ENCODE assay signal across 14 cellular contexts in genomic region chr3:99250272-99250671, GRCh38.
DNase-seq lines count a peak whose midpoint lies in the region; ATAC-seq, FAIRE-seq and TF ChIP-seq lines count a peak whose summit lies in the region.
"Had no signal": no experiment of that assay in that cellular context is flagged by ENCODE, and none has a peak within 500 bp of the region (broad histone marks: within the 10 kb centered on the region; RNA-seq: fewer than 3 reads in every experiment).

No MANE protein-coding gene starts in this region.

- H3K9me3 Mint-ChIP-seq in endodermal cell, result no peaks in the 10 kb centered on the region
- H3K9me3 Mint-ChIP-seq: activated B cell treated with CpG ODN at 0.5 μM for 24 hours, GM23338 had no signal

- H3K27me3 ChIP-seq in GM23248 (replicated peaks; ENCODE audit: insufficient read depth) (no peaks in the 10 kb centered on the region), endodermal cell (ENCODE audit: control insufficient read depth, insufficient read depth, low read length, poor library complexity, severe bottlenecking) (no peaks in the 10 kb centered on the region)
- H3K27me3 ChIP-seq: dorsolateral prefrontal cortex had no signal

- peak; percentile 45 for ATAC-seq in esophagus mucosa
- ATAC-seq in HG03460 (IDR thresholded peaks at IDR 0.05; ENCODE audit: unreplicated experiment), result no peak
- ATAC-seq: GM23338 had no signal

- H3K36me3 ChIP-seq in GM23248 (ENCODE audit: low read depth) (no peaks in the 10 kb centered on the region), endodermal cell (ENCODE audit: control insufficient read depth, insufficient read depth, low read length) (no peaks in the 10 kb centered on the region)

- no peak overlapping the region for H3K4me3 Mint-ChIP-seq in endodermal cell
- H3K4me3 Mint-ChIP-seq: activated B cell treated with CpG ODN at 0.5 μM for 24 hours, GM23338 had no signal

- H3K4me3 ChIP-seq in GM23248, result no peak overlapping the region
- H3K4me3 ChIP-seq in skeletal muscle cell (ENCODE audit: low read depth, low read length), result no peak overlapping the region
- no peak overlapping the region for H3K4me3 ChIP-seq in endodermal cell (ENCODE audit: low read length)
- H3K4me3 ChIP-seq: dorsolateral prefrontal cortex, GM23338 had no signal

- TF ChIP-seq CTCF in endodermal cell (conservative IDR thresholded peaks at IDR 0.05), result no peak

- H3F3A ChIP-seq in GM23248 (ENCODE audit: insufficient read depth), result peaks cover 50% of the 10 kb centered on the region

- H3K4me2 ChIP-seq in GM23248 (ENCODE audit: unreplicated experiment), result peak overlapping the region; percentile 60
- H3K4me2 ChIP-seq: GM23338 had no signal

- no peaks in the 10 kb centered on the region for H3K4me1 Mint-ChIP-seq in endodermal cell
- H3K4me1 Mint-ChIP-seq: activated B cell treated with CpG ODN at 0.5 μM for 24 hours had no signal

- H3K4me1 ChIP-seq in GM23248 (ENCODE audit: insufficient read depth), result peaks cover 66% of the 10 kb centered on the region
- H3K4me1 ChIP-seq in endodermal cell (ENCODE audit: control insufficient read depth, insufficient read depth, low read length), result no peaks in the 10 kb centered on the region

- in situ Hi-C loops in GM23248 (cut with MboI), result no loop called here

- H3K9ac ChIP-seq in GM23248, result no peak overlapping the region
- no peak overlapping the region for H3K9ac ChIP-seq in endodermal cell (ENCODE audit: extremely low read depth, low read length, poor library complexity, severe bottlenecking)

- peak; percentile 77 for FAIRE-seq in RCC 7860 (lab: Jason Lieb, UNC)

- no peaks in the 10 kb centered on the region for H3K9me2 ChIP-seq in GM23248 (ENCODE audit: insufficient read depth)

- no peaks in the 10 kb centered on the region for H3K36me3 Mint-ChIP-seq in endodermal cell (ENCODE audit: low read depth)

- H3K27ac ChIP-seq in GM23248 (peak overlapping the region; percentile 51), endodermal cell (ENCODE audit: low read depth, low read length) (no peak overlapping the region)
- H3K27ac ChIP-seq: C4-2B, dorsolateral prefrontal cortex, HL-60 had no signal

- H3K27ac Mint-ChIP-seq in endodermal cell, result no peak overlapping the region
- H3K27ac Mint-ChIP-seq: activated B cell treated with CpG ODN at 0.5 μM for 24 hours, GM23338 had no signal

- H3K9me3 ChIP-seq in GM23248 (ENCODE audit: low read depth) (no peaks in the 10 kb centered on the region), endodermal cell (ENCODE audit: control insufficient read depth, low read length) (no peaks in the 10 kb centered on the region)

- H2AFZ ChIP-seq in GM23248, result no peak overlapping the region; the same call in 1 of the 2 replicates

- peak; percentile 77 for DNase-seq in GM23248
- peak; percentile 42 for DNase-seq in RCC 7860 (ENCODE audit: low spot score)
- DNase-seq in skeletal muscle cell (ENCODE audit: low read depth), result peak; percentile 35
- DNase-seq in T-helper 1 cell, result no peak
- no peak for DNase-seq in endodermal cell
- DNase-seq in SW 1271 (lab: John Stamatoyannopoulos, UW), result no peak
- DNase-seq: activated B cell treated with CpG ODN at 0.5 μM for 24 hours, activated T-cell treated with anti-CD3 and anti-CD28 coated beads for 4 hours, dorsolateral prefrontal cortex had no signal

- no peaks in the 10 kb centered on the region for H3K79me2 ChIP-seq in GM23248 (ENCODE audit: insufficient read depth)

- 21 to 25% methylated on average over 4 of the region's 4 CpGs for WGBS in GM23248 (ENCODE audit: low coverage in 1 of 2, low lambda C conversion rate in 2 of 2, missing lambda C conversion rate in 2 of 2), 2 experiments
- 85% methylated on average over 4 of the region's 4 CpGs; no CpG with 5 or more reads in 1 of the 2 experiments for WGBS in endodermal cell (ENCODE audit: insufficient coverage in 1 of 2, insufficient read length in 1 of 2), 2 experiments

- no peaks in the 10 kb centered on the region for H3K27me3 Mint-ChIP-seq in endodermal cell (ENCODE audit: insufficient read depth)
- H3K27me3 Mint-ChIP-seq: activated B cell treated with CpG ODN at 0.5 μM for 24 hours had no signal

- H4K20me1 ChIP-seq in GM23248 (ENCODE audit: insufficient read depth), result no peaks in the 10 kb centered on the region

Comparison
In these comparisons a context has a peak if more than half of its experiments do, and no peak if none do; other contexts are left out.
1. DNase-seq: peak in GM23248 (single experiment), RCC 7860 (single experiment) and skeletal muscle cell (single experiment); none in T-helper 1 cell (0 of 5), endodermal cell (single experiment) and SW 1271 (0 of 2).